In the genomic region with DNA sequence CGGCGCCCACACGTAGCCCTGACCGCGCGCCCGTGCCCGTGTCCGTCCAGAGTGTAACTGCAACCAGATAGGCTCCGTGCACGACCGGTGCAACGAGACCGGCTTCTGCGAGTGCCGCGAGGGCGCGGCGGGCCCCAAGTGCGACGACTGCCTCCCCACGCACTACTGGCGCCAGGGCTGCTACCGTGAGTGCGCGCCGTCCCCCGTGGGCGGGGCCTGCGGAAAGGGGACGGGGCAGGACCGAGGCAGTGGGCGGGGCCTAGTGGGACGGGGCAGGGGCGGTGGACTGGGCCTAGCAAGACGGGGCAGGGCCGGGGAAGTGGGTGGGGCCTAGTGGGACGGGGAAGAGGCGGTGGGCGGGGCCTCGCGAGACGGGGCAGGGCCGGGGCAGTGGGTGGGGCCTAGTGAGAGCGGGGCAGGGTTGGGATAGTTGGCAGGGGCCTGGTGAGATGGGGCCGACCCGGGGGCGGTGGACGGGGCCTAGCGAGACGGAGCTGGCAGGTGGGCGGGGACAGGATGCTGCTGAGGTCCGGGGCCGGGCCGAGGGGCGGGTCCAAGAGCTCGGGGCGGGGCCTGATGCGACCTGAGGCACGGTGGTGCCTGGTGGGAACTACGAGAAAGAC, we compare ENCODE assay signal across 8 cellular contexts.
DNase-seq lines count a peak whose midpoint lies in the region; ATAC-seq, FAIRE-seq and TF ChIP-seq lines count a peak whose summit lies in the region.

No MANE protein-coding gene starts in this region.

- in situ Hi-C loops in astrocyte of the cerebellum (cut with HindIII; ENCODE audit: low sequenced_read_pairs) = no loop called here

- H3K4me3 ChIP-seq in astrocyte of the cerebellum (ENCODE audit: low read depth, low read length) = peak overlapping the region; percentile 42

- FAIRE-seq in urothelium cell line (lab: Jason Lieb, UNC) = no peak

- DNase-seq in NCI-H2081 treated with DMSO at 0.1 percent for 48 hours (lab: John Stamatoyannopoulos, UW) (peak; percentile 60), T1000 (lab: John Stamatoyannopoulos, UW) (peak; percentile 74), astrocyte of the cerebellum (ENCODE audit: low read depth) (peak; percentile 15), hippocampal formation (lab: John Stamatoyannopoulos, UW) (peak; percentile 76 to 97), putamen (ENCODE audit: low spot score) (peak; percentile 89), urothelium cell line (ENCODE audit: low spot score) (peak; percentile 94)

- TF ChIP-seq CTCF in astrocyte of the cerebellum (IDR thresholded peaks at IDR 0.05; ENCODE audit: low read depth, low read length, missing control alignments) = no peak

- ATAC-seq in GM18502 (IDR thresholded peaks at IDR 0.05; ENCODE audit: poor library complexity, unreplicated experiment) (peak; percentile 74), HG02943 (IDR thresholded peaks at IDR 0.05; ENCODE audit: low read depth, unreplicated experiment) (peak; percentile 72)

Comparison
In these comparisons a context has a peak if more than half of its experiments do, and no peak if none do; other contexts are left out.
1. Peak in every context shown above with its lines: DNase-seq, ATAC-seq and H3K4me3 ChIP-seq.
2. DNase-seq: peak in every context shown above with its lines; median percentile 94 in urothelium cell line; 89 in putamen; 86 in hippocampal formation; 74 in T1000; 60 in NCI-H2081 treated with DMSO at 0.1 percent for 48 hours; 15 in astrocyte of the cerebellum.